Comparison of ENCODE assay signal across 16 cellular contexts in the genomic region with DNA sequence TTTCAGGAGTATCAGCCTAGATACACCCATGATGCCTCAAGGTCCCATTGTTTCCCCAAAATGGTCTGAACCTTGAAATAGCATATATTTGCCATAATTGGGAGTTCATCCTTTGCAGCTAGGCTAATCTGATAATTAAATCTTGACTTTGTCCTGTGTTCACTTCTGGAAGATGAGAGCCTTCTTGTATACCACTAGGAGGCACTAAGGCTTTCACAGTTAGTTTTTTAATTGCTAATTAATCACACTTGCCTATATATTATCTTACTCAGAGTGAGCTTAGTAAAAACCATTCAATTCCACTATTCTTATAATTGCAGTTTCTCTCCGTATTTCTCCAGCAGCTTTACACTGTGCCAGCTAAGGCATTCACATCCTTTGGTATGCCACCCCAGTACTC. TPM values are rescaled to one million over a fixed set of nuclear protein-coding genes. Genes with fewer than 3 reads are reported as not detected.
DNase-seq lines count a peak whose midpoint lies in the region; ATAC-seq and TF ChIP-seq lines count a peak whose summit lies in the region.
"Had no signal": no experiment of that assay in that cellular context is flagged by ENCODE, and none has a peak within 500 bp of the region (broad histone marks: within the 10 kb centered on the region; RNA-seq: fewer than 3 reads in every experiment).

No MANE protein-coding gene starts in this region.

- TF ChIP-seq CTCF in cardiac muscle cell (IDR thresholded peaks at IDR 0.05; ENCODE audit: low read depth, low read length) (peak; percentile 27), heart left ventricle (IDR thresholded peaks at IDR 0.05) (no peak)

- H3K27me3 ChIP-seq in cardiac muscle cell (no peaks in the 10 kb centered on the region), heart left ventricle (no peaks in the 10 kb centered on the region)
- H3K27me3 ChIP-seq: esophagus squamous epithelium had no signal

- no peak for TF ChIP-seq POLR2A in heart left ventricle (IDR thresholded peaks at IDR 0.05)
- TF ChIP-seq POLR2A in erythroblast (IDR thresholded peaks at IDR 0.05; ENCODE audit: low read length), result no peak

- ATAC-seq in heart left ventricle (no peak), HG03280 (IDR thresholded peaks at IDR 0.05; ENCODE audit: unreplicated experiment) (no peak)
- ATAC-seq: naive thymus-derived CD4-positive, alpha-beta T cell had no signal

- H3K4me1 ChIP-seq in cardiac muscle cell (ENCODE audit: low read depth) (peaks cover 14% of the 10 kb centered on the region), heart left ventricle (peaks cover 0 to 13% (median 0%) of the 10 kb centered on the region in 12 donors)
- H3K4me1 ChIP-seq: esophagus squamous epithelium had no signal

- H3K36me3 ChIP-seq in cardiac muscle cell (no peaks in the 10 kb centered on the region), heart left ventricle (no peaks in the 10 kb centered on the region)
- H3K36me3 ChIP-seq: esophagus squamous epithelium, left ventricle myocardium inferior had no signal

- no peak overlapping the region for H3K27ac ChIP-seq in cardiac muscle cell
- no peak overlapping the region for H3K27ac ChIP-seq in heart left ventricle
- H3K27ac ChIP-seq: esophagus squamous epithelium, left ventricle myocardium inferior had no signal

- WGBS in heart left ventricle, 4 donors, result 83 to 91% (median 88%) methylated on average over 1 of the region's 1 CpG

- intact Hi-C loops in heart left ventricle (cut with DNase I), result no loop called here

- H3K4me3 ChIP-seq in cardiac muscle cell (no peak overlapping the region), heart left ventricle (no peak overlapping the region)
- H3K4me3 ChIP-seq: esophagus squamous epithelium, left ventricle myocardium inferior had no signal

- DNase-seq in cardiac muscle cell (ENCODE audit: low read depth in 1 of 2, low spot score in 1 of 2) (no peak), heart left ventricle (no peak), SW480 (ENCODE audit: low spot score) (peak; percentile 20), foreskin melanocyte (peak; percentile 9), NCI-H1417 (lab: John Stamatoyannopoulos, UW) (no peak), erythroblast (lab: John Stamatoyannopoulos, UW) (no peak), NCI-H774 (lab: John Stamatoyannopoulos, UW) (no peak)
- DNase-seq: ACHN; activated CD4-positive, alpha-beta T cell treated with anti-CD3 and anti-CD28 coated beads, Interleukin-2, amount 10 ng/mL, durations not matched to agents 7 days and 5 days; activated T-cell treated with anti-CD3 and anti-CD28 coated beads, Interleukin-2, amount 50 U/mL, for 24 hours; esophagus squamous epithelium; hypothalamus; left ventricle myocardium inferior; naive thymus-derived CD4-positive, alpha-beta T cell; NCI-H2107 had no signal

- H3K9me3 ChIP-seq in cardiac muscle cell (ENCODE audit: low read depth) (no peaks in the 10 kb centered on the region), heart left ventricle (no peaks in the 10 kb centered on the region)
- H3K9me3 ChIP-seq: esophagus squamous epithelium, left ventricle myocardium inferior had no signal

RNA-seq across cellular contexts. Expression of a gene that starts 48.7 kb away (rescaled TPM):
- total RNA-seq in cardiac muscle cell (16.8 and 24.7 TPM in 2 replicates), heart left ventricle (1 to 10 TPM; 2.2 to 6.8 (median 4.3) TPM)
- polyA plus RNA-seq in cardiac muscle cell (15.3 and 16.8 TPM in 2 replicates), heart left ventricle (1 to 10 TPM; 1.1 to 2.2 TPM)
- polyA plus RNA-seq: naive thymus-derived CD4-positive, alpha-beta T cell had no signal

Comparison
In these comparisons a context has a peak if more than half of its experiments do, and no peak if none do; other contexts are left out.
1. DNase-seq: peak in SW480 (single experiment) and foreskin melanocyte (single experiment); none in cardiac muscle cell (0 of 2), heart left ventricle (0 of 5), NCI-H1417 (0 of 3), erythroblast (0 of 2) and NCI-H774 (single experiment).